ENCODE assay signal across 8 cellular contexts in genomic region chr19:47790398-47790814, GRCh38. TPM values are rescaled to one million over a fixed set of nuclear protein-coding genes. Genes with fewer than 3 reads are reported as not detected.
DNase-seq lines count a peak whose midpoint lies in the region; ATAC-seq and TF ChIP-seq lines count a peak whose summit lies in the region.

No MANE protein-coding gene starts in this region.

- intact Hi-C loops in dorsolateral prefrontal cortex (cut with DNase I), result loop anchor here (1.0 to 5.0 kb wide), 2 partner anchors 25 to 33 kb away; no protein-coding TSS in a partner anchor

- peaks cover 0 to 10% of the 10 kb centered on the region in 2 donors for H3K36me3 ChIP-seq in lung (ENCODE audit: control insufficient read depth in 2 of 2, insufficient read depth in 2 of 2, low read length in 2 of 2)

- H3K9me3 ChIP-seq in lung (ENCODE audit: control insufficient read depth in 2 of 2, insufficient read depth in 1 of 2, low read length in 1 of 2), result peaks cover 0 to 1% of the 10 kb centered on the region in 2 donors

- DNase-seq in activated gamma-delta T cell treated with Interleukin-2 at 50 U/mL for 16 hours (peak; percentile 86), activated gamma-delta T cell (lab: John Stamatoyannopoulos, UW) (no peak), NCI-H226 (peak; percentile 16), dorsolateral prefrontal cortex (peak; percentile 70 to 86 (median 78)), lung (ENCODE audit: low spot score) (peak; percentile 87), cerebellar nuclear complex (lab: John Stamatoyannopoulos, UW) (no peak)
- DNase-seq in activated CD4-positive, alpha-beta T cell treated with anti-CD3 and anti-CD28 coated beads, Interleukin-2, amount 50 U/mL, for 48 hours, result peak; percentile 95
- DNase-seq in stimulated activated CD8-positive, alpha-beta memory T cell treated with anti-CD3 and anti-CD28 coated beads, Interleukin-15, amount 100 ng/mL, for 1 hour (ENCODE audit: low read depth), result peak; percentile 81

- H3K27me3 ChIP-seq in dorsolateral prefrontal cortex (no peaks in the 10 kb centered on the region), lung (ENCODE audit: control insufficient read depth, insufficient read depth) (no peaks in the 10 kb centered on the region)

- TF ChIP-seq CTCF in dorsolateral prefrontal cortex (IDR thresholded peaks at IDR 0.05 in 54 of 56, conservative IDR thresholded peaks at IDR 0.05 in 2 of 56; ENCODE audit: low read depth in 1 of 56, partially characterized antibody in 56 of 56) (peak; percentile 51 to 86 (median 74)), lung (IDR thresholded peaks at IDR 0.05; ENCODE audit: control extremely low read depth, extremely low read depth) (peak; percentile 51)

- no peaks in the 10 kb centered on the region for H3K4me1 ChIP-seq in lung (ENCODE audit: control insufficient read depth in 2 of 2, insufficient read depth in 2 of 2, low read length in 2 of 2)

- ATAC-seq in lung (ENCODE audit: insufficient read depth, low FRiP score), result peak; percentile 70

- no peak overlapping the region for H3K4me3 ChIP-seq in dorsolateral prefrontal cortex
- no peak overlapping the region for H3K4me3 ChIP-seq in lung

- 14 to 15% methylated on average over 10 of the region's 10 CpGs for WGBS in lung, 2 donors

- H3K27ac ChIP-seq in dorsolateral prefrontal cortex (no peak overlapping the region), lung (ENCODE audit: low read depth in 1 of 2, low read length in 1 of 2) (no peak overlapping the region)

RNA-seq across cellular contexts. Expression of gene SELENOW, which starts 11.9 kb away (rescaled TPM):
- total RNA-seq in dorsolateral prefrontal cortex, result 100 to 1,000 TPM; 527 to 872 (median 653) TPM
- 100 to 1,000 TPM; 104 to 347 TPM for total RNA-seq in lung
- polyA plus RNA-seq in lung, result 100 to 1,000 TPM; 345 to 532 TPM

RNA-seq across cellular contexts. Expression of gene TPRX1, which starts 13.9 kb away (rescaled TPM):
- total RNA-seq in dorsolateral prefrontal cortex, result not detected
- total RNA-seq in lung, result not detected
- not detected for polyA plus RNA-seq in lung

RNA-seq across cellular contexts. Expression of gene CRX, which starts 31.3 kb away (rescaled TPM):
- total RNA-seq in dorsolateral prefrontal cortex, result under 1 TPM in 9 of 120 experiments, not detected in 111; 0.10 to 0.18 (median 0.11) TPM
- not detected for total RNA-seq in lung
- under 1 TPM in 1 of 2 donors, not detected in 1; 0.02 TPM for polyA plus RNA-seq in lung

RNA-seq across cellular contexts. Expression of gene NOP53, which starts 45.1 kb away (rescaled TPM):
- 100 to 1,000 TPM in 112 of 120 experiments, 10 to 100 TPM in 8; 84.8 to 189 (median 120) TPM for total RNA-seq in dorsolateral prefrontal cortex
- total RNA-seq in lung, result 100 to 1,000 TPM; 146 to 188 TPM
- 100 to 1,000 TPM; 198 to 498 TPM for polyA plus RNA-seq in lung

Comparison
In these comparisons a context has a peak if more than half of its experiments do, and no peak if none do; other contexts are left out.
1. DNase-seq: peak in activated gamma-delta T cell treated with Interleukin-2 at 50 U/mL for 16 hours (single experiment), NCI-H226 (single experiment), activated CD4-positive, alpha-beta T cell treated with anti-CD3 and anti-CD28 coated beads, Interleukin-2, amount 50 U/mL, for 48 hours (2 of 2), dorsolateral prefrontal cortex (10 of 10), lung (single experiment) and stimulated activated CD8-positive, alpha-beta memory T cell treated with anti-CD3 and anti-CD28 coated beads, Interleukin-15, amount 100 ng/mL, for 1 hour (single experiment); none in activated gamma-delta T cell (single experiment) and cerebellar nuclear complex (0 of 2).